ENCODE assay signal across 19 cellular contexts in genomic region chr5:88838500-88838899, GRCh38. TPM values are rescaled to one million over a fixed set of nuclear protein-coding genes. Genes with fewer than 3 reads are reported as not detected.
A peak's percentile ranks its signal among the peaks of the same experiment; 100 is the strongest.
DNase-seq lines count a peak whose midpoint lies in the region; ATAC-seq and TF ChIP-seq lines count a peak whose summit lies in the region.
"Had no signal": no experiment of that assay in that cellular context is flagged by ENCODE, and none has a peak within 500 bp of the region (broad histone marks: within the 10 kb centered on the region; RNA-seq: fewer than 3 reads in every experiment).

No MANE protein-coding gene starts in this region.

- H3K4me1 Mint-ChIP-seq in GM23338: peaks cover 5% of the 10 kb centered on the region; the same call in 2 of the 3 replicates
- peaks cover 12% of the 10 kb centered on the region for H3K4me1 Mint-ChIP-seq in osteocyte (ENCODE audit: unreplicated experiment)

- no peaks in the 10 kb centered on the region for H3K9me3 ChIP-seq in left ventricle myocardium inferior (replicated peaks)
- no peaks in the 10 kb centered on the region for H3K9me3 ChIP-seq in right cardiac atrium (ENCODE audit: control insufficient read depth, low read length)
- H3K9me3 ChIP-seq in mucosa of descending colon: no peaks in the 10 kb centered on the region
- no peaks in the 10 kb centered on the region for H3K9me3 ChIP-seq in upper lobe of right lung
- H3K9me3 ChIP-seq: MG63, Peyer's patch had no signal

- no peaks in the 10 kb centered on the region for H3K9me3 Mint-ChIP-seq in GM23338
- H3K9me3 Mint-ChIP-seq in osteocyte (ENCODE audit: unreplicated experiment): no peaks in the 10 kb centered on the region
- H3K9me3 Mint-ChIP-seq: CD4-positive, CD25-positive, alpha-beta regulatory T cell had no signal

- ATAC-seq in right cardiac atrium (no peak), mucosa of descending colon (peak; percentile 53), upper lobe of right lung (peak; percentile 31), GM23338 (no peak), GM21825 (IDR thresholded peaks at IDR 0.05; ENCODE audit: unreplicated experiment) (no peak)

- H3K27me3 Mint-ChIP-seq in GM23338 (ENCODE audit: insufficient read depth, low read depth, poor library complexity) (no peaks in the 10 kb centered on the region), osteocyte (ENCODE audit: unreplicated experiment) (no peaks in the 10 kb centered on the region)
- H3K27me3 Mint-ChIP-seq: CD4-positive, CD25-positive, alpha-beta regulatory T cell had no signal

- H3K27ac Mint-ChIP-seq in GM23338 (no peak overlapping the region), osteocyte (ENCODE audit: unreplicated experiment) (no peak overlapping the region)
- H3K27ac Mint-ChIP-seq: CD4-positive, CD25-positive, alpha-beta regulatory T cell had no signal

- no peak overlapping the region for H2AFZ ChIP-seq in GM23338

- H3K36me3 ChIP-seq in left ventricle myocardium inferior (no peaks in the 10 kb centered on the region), mucosa of descending colon (ENCODE audit: low read depth) (no peaks in the 10 kb centered on the region), upper lobe of right lung (no peaks in the 10 kb centered on the region), GM23338 (ENCODE audit: insufficient read depth) (no peaks in the 10 kb centered on the region)
- H3K36me3 ChIP-seq: MG63, Peyer's patch had no signal

- 57% methylated on average over 1 of the region's 1 CpG for WGBS in right cardiac atrium

- H3F3A ChIP-seq in GM23338 (replicated peaks; ENCODE audit: low read depth): no peaks in the 10 kb centered on the region

- H3K36me3 Mint-ChIP-seq in GM23338 (ENCODE audit: low read depth) (no peaks in the 10 kb centered on the region), osteocyte (ENCODE audit: unreplicated experiment) (no peaks in the 10 kb centered on the region)
- H3K36me3 Mint-ChIP-seq: CD4-positive, CD25-positive, alpha-beta regulatory T cell had no signal

- H3K27me3 ChIP-seq in left ventricle myocardium inferior (ENCODE audit: low read depth) (no peaks in the 10 kb centered on the region), right cardiac atrium (ENCODE audit: control insufficient read depth, insufficient read depth) (no peaks in the 10 kb centered on the region), upper lobe of right lung (no peaks in the 10 kb centered on the region), GM23338 (ENCODE audit: insufficient read depth) (no peaks in the 10 kb centered on the region)
- H3K27me3 ChIP-seq: MG63, Peyer's patch had no signal

- H3K27ac ChIP-seq in left ventricle myocardium inferior (replicated peaks) (peak overlapping the region; percentile 89), right cardiac atrium (ENCODE audit: low read length) (no peak overlapping the region), angular gyrus (ENCODE audit: low read depth, low read length) (peak overlapping the region; percentile 22), upper lobe of right lung (peak overlapping the region; percentile 25), GM23338 (ENCODE audit: low read depth) (no peak overlapping the region)
- H3K27ac ChIP-seq: HL-60, Peyer's patch had no signal

- intact Hi-C loops in left ventricle myocardium inferior (cut with micrococcal nuclease) (no loop called here), right cardiac atrium (cut with DNase I) (loop anchor here in 1 of 4 donors (10.0 kb wide), 1 partner anchor 104 kb away; no protein-coding TSS in a partner anchor), mucosa of descending colon (cut with DNase I, micrococcal nuclease) (no loop called here), upper lobe of right lung (cut with DNase I) (no loop called here)

- H3K9me2 ChIP-seq in GM23338 (ENCODE audit: insufficient read depth): no peaks in the 10 kb centered on the region

- no peak overlapping the region for H3K4me2 ChIP-seq in GM23338

- H3K4me3 ChIP-seq in left ventricle myocardium inferior: no peak overlapping the region
- no peak overlapping the region for H3K4me3 ChIP-seq in right cardiac atrium (ENCODE audit: low read length)
- no peak overlapping the region for H3K4me3 ChIP-seq in mucosa of descending colon
- H3K4me3 ChIP-seq in upper lobe of right lung: no peak overlapping the region
- no peak overlapping the region for H3K4me3 ChIP-seq in GM23338
- H3K4me3 ChIP-seq: MG63, Peyer's patch had no signal

- TF ChIP-seq CTCF in left ventricle myocardium inferior (IDR thresholded peaks at IDR 0.05; ENCODE audit: borderline replicate concordance) (no peak), mucosa of descending colon (IDR thresholded peaks at IDR 0.05) (no peak), upper lobe of right lung (IDR thresholded peaks at IDR 0.05) (no peak), GM23338 (conservative IDR thresholded peaks at IDR 0.05; ENCODE audit: low read depth in 2 of 2) (no peak), osteocyte (IDR thresholded peaks at IDR 0.05) (no peak)

- DNase-seq in left ventricle myocardium inferior: no peak
- DNase-seq in right cardiac atrium: no peak
- DNase-seq in mucosa of descending colon: no peak
- DNase-seq in upper lobe of right lung: no peak
- DNase-seq in GM23338 (ENCODE audit: low spot score): no peak
- no peak for DNase-seq in osteocyte (ENCODE audit: extremely low spot score, unreplicated experiment)
- DNase-seq: CD4-positive, CD25-positive, alpha-beta regulatory T cell; KBM-7; MG63; NCI-H1105; NCI-H187; NCI-H446 treated with DMSO at 0.1 percent for 48 hours; NCI-H774; Peyer's patch; Right ventricle myocardium superior had no signal

- H3K4me1 ChIP-seq in left ventricle myocardium inferior (peaks cover 92% of the 10 kb centered on the region), right cardiac atrium (ENCODE audit: control insufficient read depth, insufficient read depth, low read length) (peaks cover 5% of the 10 kb centered on the region), mucosa of descending colon (ENCODE audit: low read depth) (no peaks in the 10 kb centered on the region), upper lobe of right lung (peaks cover 17% of the 10 kb centered on the region), GM23338 (ENCODE audit: insufficient read depth) (peaks cover 3% of the 10 kb centered on the region; the same call in 1 of the 2 replicates)

- H4K20me1 ChIP-seq in GM23338 (replicated peaks; ENCODE audit: insufficient read depth): no peaks in the 10 kb centered on the region

- H3K79me2 ChIP-seq in GM23338 (replicated peaks; ENCODE audit: insufficient read depth): no peaks in the 10 kb centered on the region

- H3K4me3 Mint-ChIP-seq in GM23338 (no peak overlapping the region), osteocyte (ENCODE audit: unreplicated experiment) (no peak overlapping the region)
- H3K4me3 Mint-ChIP-seq: CD4-positive, CD25-positive, alpha-beta regulatory T cell had no signal

TF ChIP-seq in GM23338, 12 proteins besides CTCF, POLR2A, EP300 and RAD21:
- no peak for TF ChIP-seq REST (IDR thresholded peaks at IDR 0.05; ENCODE audit: unreplicated experiment)

RNA-seq across cellular contexts. Expression of gene MEF2C, which starts 44.5 kb away (rescaled TPM):
- total RNA-seq in left ventricle myocardium inferior (54.2 TPM), right cardiac atrium (10 to 100 TPM; 57.4 to 78.4 (median 67.4) TPM), mucosa of descending colon (10 to 100 TPM; 19.3 to 44.0 (median 32.6) TPM), upper lobe of right lung (51.4 TPM), osteocyte (9.4 and 9.9 TPM in 2 replicates)
- polyA plus RNA-seq in right cardiac atrium (14.5 TPM), GM23338 (2016; fragmentation: Nextera tagmentation; extraction: Ambion mirVana) (1.6 and 1.8 TPM in 2 replicates)
- total RNA-seq in GM23338 (2014; rRNA removed; shearing (Covaris generic)): 0.97 and 1.2 TPM in 2 replicates
- total RNA-seq: G401 had no signal

Comparison
In these comparisons a context has a peak if more than half of its experiments do, and no peak if none do; other contexts are left out.
1. H3K27ac ChIP-seq: peak in left ventricle myocardium inferior (single experiment), angular gyrus (single experiment) and upper lobe of right lung (single experiment); none in right cardiac atrium (single experiment) and GM23338 (single experiment).
2. ATAC-seq: peak in mucosa of descending colon (single experiment) and upper lobe of right lung (single experiment); none in right cardiac atrium (0 of 2), GM23338 (single experiment) and GM21825 (single experiment).